In the genomic region with DNA sequence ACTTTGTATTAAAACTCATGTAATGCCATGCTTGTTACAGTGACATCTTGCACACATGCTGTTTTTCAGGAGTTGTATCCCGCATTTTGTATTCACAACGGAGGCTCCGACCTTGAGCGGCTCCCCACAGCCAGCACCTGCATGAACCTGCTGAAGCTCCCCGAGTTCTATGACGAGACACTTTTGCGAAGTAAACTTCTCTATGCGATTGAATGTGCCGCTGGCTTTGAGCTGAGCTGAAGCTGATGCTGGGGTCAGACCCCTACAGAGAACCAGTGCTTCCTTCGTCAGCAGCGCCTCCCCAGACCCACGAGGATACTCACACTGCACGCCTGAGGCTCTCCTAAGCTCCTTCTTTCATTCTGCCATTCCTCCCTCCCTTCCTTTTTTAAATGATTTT, we compare ENCODE assay signal across 17 cellular contexts.
DNase-seq lines count a peak whose midpoint lies in the region; ATAC-seq, FAIRE-seq and TF ChIP-seq lines count a peak whose summit lies in the region.
"Had no signal": no experiment of that assay in that cellular context is flagged by ENCODE, and none has a peak within 500 bp of the region (broad histone marks: within the 10 kb centered on the region; RNA-seq: fewer than 3 reads in every experiment).

No MANE protein-coding gene starts in this region.

- no peaks in the 10 kb centered on the region for H3K9me3 Mint-ChIP-seq in activated naive CD8-positive, alpha-beta T cell (ENCODE audit: low read depth)
- no peaks in the 10 kb centered on the region for H3K9me3 Mint-ChIP-seq in activated naive CD8-positive, alpha-beta T cell treated with anti-CD3 and anti-CD28 coated beads for 36 hours
- H3K9me3 Mint-ChIP-seq in activated naive CD8-positive, alpha-beta T cell treated with anti-CD3 and anti-CD28 coated beads, Interleukin-2, amount 50 U/mL, for 24 hours = no peaks in the 10 kb centered on the region
- H3K9me3 Mint-ChIP-seq in stimulated activated effector memory CD8-positive, alpha-beta T cell treated with anti-CD3 and anti-CD28 coated beads, Interleukin-12 subunit alpha, Interleukin-12 subunit beta, amount 100 ng/mL, for 72 hours = no peaks in the 10 kb centered on the region
- H3K9me3 Mint-ChIP-seq: CD14-positive monocyte; CD8-positive, alpha-beta T cell; H9 had no signal

- no peak for TF ChIP-seq POLR2A in H54 (IDR thresholded peaks at IDR 0.05; ENCODE audit: low read depth, low read length)

- H3K27me3 Mint-ChIP-seq in activated naive CD8-positive, alpha-beta T cell = no peaks in the 10 kb centered on the region
- no peaks in the 10 kb centered on the region for H3K27me3 Mint-ChIP-seq in activated naive CD8-positive, alpha-beta T cell treated with anti-CD3 and anti-CD28 coated beads for 36 hours
- no peaks in the 10 kb centered on the region for H3K27me3 Mint-ChIP-seq in activated naive CD8-positive, alpha-beta T cell treated with anti-CD3 and anti-CD28 coated beads, Interleukin-2, amount 50 U/mL, for 24 hours

- peak; percentile 21 for ATAC-seq in activated naive CD8-positive, alpha-beta T cell treated with anti-CD3 and anti-CD28 coated beads, Interleukin-2, amount 50 U/mL, for 24 hours
- no peak for ATAC-seq in stimulated activated effector memory CD8-positive, alpha-beta T cell treated with anti-CD3 and anti-CD28 coated beads, Interleukin-12 subunit alpha, Interleukin-12 subunit beta, amount 100 ng/mL, for 72 hours
- ATAC-seq: CD8-positive, alpha-beta T cell had no signal

- H3K27ac Mint-ChIP-seq in activated naive CD8-positive, alpha-beta T cell = peak overlapping the region; percentile 35
- no peak overlapping the region for H3K27ac Mint-ChIP-seq in activated naive CD8-positive, alpha-beta T cell treated with anti-CD3 and anti-CD28 coated beads for 36 hours
- H3K27ac Mint-ChIP-seq in activated naive CD8-positive, alpha-beta T cell treated with anti-CD3 and anti-CD28 coated beads, Interleukin-2, amount 50 U/mL, for 24 hours = no peak overlapping the region
- peak overlapping the region; percentile 63 for H3K27ac Mint-ChIP-seq in stimulated activated effector memory CD8-positive, alpha-beta T cell treated with anti-CD3 and anti-CD28 coated beads, Interleukin-12 subunit alpha, Interleukin-12 subunit beta, amount 100 ng/mL, for 72 hours
- H3K27ac Mint-ChIP-seq: CD8-positive, alpha-beta T cell had no signal

- DNase-seq in activated naive CD8-positive, alpha-beta T cell treated with anti-CD3 and anti-CD28 coated beads for 36 hours = no peak
- no peak for DNase-seq in activated naive CD8-positive, alpha-beta T cell treated with anti-CD3 and anti-CD28 coated beads, Interleukin-2, amount 50 U/mL, for 24 hours
- DNase-seq in mesenteric fat pad (ENCODE audit: low spot score) (peak; percentile 57), H54 (ENCODE audit: insufficient read length, low spot score) (no peak)
- no peak for DNase-seq in stimulated activated effector memory CD8-positive, alpha-beta T cell treated with anti-CD3 and anti-CD28 coated beads, Interleukin-12 subunit alpha, Interleukin-12 subunit beta, amount 100 ng/mL, for 72 hours (ENCODE audit: low spot score in 2 of 2)
- no peak for DNase-seq in activated CD4-positive, alpha-beta T cell treated with anti-CD3 and anti-CD28 coated beads for 48 hours
- no peak for DNase-seq in effector CD4-positive, alpha-beta T cell
- DNase-seq: CD8-positive, alpha-beta T cell; COR-L47; DND-41; GDM1; H9; IMR-90 had no signal

- FAIRE-seq in H54 (lab: Jason Lieb, UNC) = no peak
- FAIRE-seq: A204.1, GM12892 had no signal

- H3K36me3 Mint-ChIP-seq in activated naive CD8-positive, alpha-beta T cell = no peaks in the 10 kb centered on the region
- peaks cover 20% of the 10 kb centered on the region for H3K36me3 Mint-ChIP-seq in activated naive CD8-positive, alpha-beta T cell treated with anti-CD3 and anti-CD28 coated beads for 36 hours
- H3K36me3 Mint-ChIP-seq in activated naive CD8-positive, alpha-beta T cell treated with anti-CD3 and anti-CD28 coated beads, Interleukin-2, amount 50 U/mL, for 24 hours (ENCODE audit: low read depth) = peaks cover 29% of the 10 kb centered on the region
- H3K36me3 Mint-ChIP-seq in stimulated activated effector memory CD8-positive, alpha-beta T cell treated with anti-CD3 and anti-CD28 coated beads, Interleukin-12 subunit alpha, Interleukin-12 subunit beta, amount 100 ng/mL, for 72 hours = peaks cover 81% of the 10 kb centered on the region

- no peak overlapping the region for H3K4me3 Mint-ChIP-seq in activated naive CD8-positive, alpha-beta T cell
- H3K4me3 Mint-ChIP-seq in activated naive CD8-positive, alpha-beta T cell treated with anti-CD3 and anti-CD28 coated beads for 36 hours = no peak overlapping the region
- H3K4me3 Mint-ChIP-seq in activated naive CD8-positive, alpha-beta T cell treated with anti-CD3 and anti-CD28 coated beads, Interleukin-2, amount 50 U/mL, for 24 hours = no peak overlapping the region
- H3K4me3 Mint-ChIP-seq in stimulated activated effector memory CD8-positive, alpha-beta T cell treated with anti-CD3 and anti-CD28 coated beads, Interleukin-12 subunit alpha, Interleukin-12 subunit beta, amount 100 ng/mL, for 72 hours = no peak overlapping the region
- H3K4me3 Mint-ChIP-seq: CD14-positive monocyte; CD8-positive, alpha-beta T cell; H9 had no signal

- peaks cover 3% of the 10 kb centered on the region for H3K4me1 Mint-ChIP-seq in activated naive CD8-positive, alpha-beta T cell (ENCODE audit: low read depth)
- no peaks in the 10 kb centered on the region for H3K4me1 Mint-ChIP-seq in activated naive CD8-positive, alpha-beta T cell treated with anti-CD3 and anti-CD28 coated beads for 36 hours
- H3K4me1 Mint-ChIP-seq in activated naive CD8-positive, alpha-beta T cell treated with anti-CD3 and anti-CD28 coated beads, Interleukin-2, amount 50 U/mL, for 24 hours = no peaks in the 10 kb centered on the region
- H3K4me1 Mint-ChIP-seq in stimulated activated effector memory CD8-positive, alpha-beta T cell treated with anti-CD3 and anti-CD28 coated beads, Interleukin-12 subunit alpha, Interleukin-12 subunit beta, amount 100 ng/mL, for 72 hours = peaks cover 29% of the 10 kb centered on the region
- H3K4me1 Mint-ChIP-seq: CD14-positive monocyte had no signal

Comparison
In these comparisons a context has a peak if more than half of its experiments do, and no peak if none do; other contexts are left out.
1. H3K27ac Mint-ChIP-seq: peak in activated naive CD8-positive, alpha-beta T cell (single experiment) and stimulated activated effector memory CD8-positive, alpha-beta T cell treated with anti-CD3 and anti-CD28 coated beads, Interleukin-12 subunit alpha, Interleukin-12 subunit beta, amount 100 ng/mL, for 72 hours (single experiment); none in activated naive CD8-positive, alpha-beta T cell treated with anti-CD3 and anti-CD28 coated beads for 36 hours (single experiment) and activated naive CD8-positive, alpha-beta T cell treated with anti-CD3 and anti-CD28 coated beads, Interleukin-2, amount 50 U/mL, for 24 hours (single experiment).